In the genomic region with DNA sequence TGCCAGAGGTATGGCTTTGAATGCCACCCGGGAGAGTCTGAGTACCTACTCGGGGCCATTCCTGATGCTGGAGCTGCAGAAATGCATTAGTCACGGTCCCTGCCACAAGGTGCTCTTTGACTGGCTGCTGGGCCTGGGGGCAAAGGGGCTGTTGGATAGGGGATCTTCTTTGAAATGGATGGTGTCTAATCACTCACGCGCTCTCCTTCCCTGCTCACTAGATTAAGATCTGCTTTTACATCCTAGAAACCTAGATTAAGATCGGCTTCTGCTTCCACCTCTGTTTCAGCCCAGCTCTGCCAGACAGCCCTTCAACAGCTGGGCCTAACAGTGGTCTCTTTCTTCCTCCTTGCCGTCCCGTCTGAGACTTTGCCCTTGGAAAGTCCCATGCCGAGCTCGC, we compare ENCODE assay signal across 19 cellular contexts. TPM values are rescaled to one million over a fixed set of nuclear protein-coding genes. Genes with fewer than 3 reads are reported as not detected.
DNase-seq lines count a peak whose midpoint lies in the region; ATAC-seq and TF ChIP-seq lines count a peak whose summit lies in the region.
"Had no signal": no experiment of that assay in that cellular context is flagged by ENCODE, and none has a peak within 500 bp of the region (broad histone marks: within the 10 kb centered on the region; RNA-seq: fewer than 3 reads in every experiment).

No MANE protein-coding gene starts in this region.

- peaks cover 14% of the 10 kb centered on the region for H3K27me3 Mint-ChIP-seq in nephron progenitor cell (ENCODE audit: low read depth, poor library complexity)

- H3K4me1 ChIP-seq in HEK293 (ENCODE audit: control insufficient read depth, insufficient read depth, low read length) (0 out of 2 replicates have a peak, but pooled peaks cover 4% of the 10 kb centered on the region), foreskin keratinocyte (no peaks in the 10 kb centered on the region), tibial nerve (peaks cover 0 to under 1% (median 0%) of the 10 kb centered on the region in 4 donors)
- H3K4me1 ChIP-seq: BLaER1 treated with 17β-estradiol and CSF1 and Interleukin-3, amounts not matched to agents 10 nM and 100 nM had no signal

- POLR2A ChIA-PET in HEK293 (lab: Yijun Ruan, JAX): interaction anchor here (0.6 kb wide), 1 partner anchor 62 kb away, joined by 4 read pairs; no protein-coding TSS in a partner anchor

- H3K4me1 Mint-ChIP-seq in nephron progenitor cell: peaks cover 90% of the 10 kb centered on the region
- H3K4me1 Mint-ChIP-seq: CD4-positive, CD25-positive, alpha-beta regulatory T cell had no signal

- peak; percentile 21 for ATAC-seq in foreskin keratinocyte

- H3K27ac ChIP-seq in HEK293 (ENCODE audit: extremely low read depth, low read depth, low read length): no peak overlapping the region
- no peak overlapping the region for H3K27ac ChIP-seq in foreskin keratinocyte
- no peak overlapping the region for H3K27ac ChIP-seq in tibial nerve
- H3K27ac ChIP-seq: BLaER1 treated with 17β-estradiol and CSF1 and Interleukin-3, amounts not matched to agents 10 nM and 100 nM had no signal

- H3K27ac Mint-ChIP-seq in nephron progenitor cell: peak overlapping the region; percentile 1

- H3K27me3 ChIP-seq in foreskin keratinocyte (peaks cover 82% of the 10 kb centered on the region), tibial nerve (peaks cover 0 to 89% of the 10 kb centered on the region in 2 donors)
- H3K27me3 ChIP-seq: BLaER1 treated with 17β-estradiol and CSF1 and Interleukin-3, amounts not matched to agents 10 nM and 100 nM had no signal

- H3K36me3 ChIP-seq in HEK293 (ENCODE audit: control insufficient read depth in 2 of 2, insufficient read depth in 1 of 2, low read length in 2 of 2): peaks cover 0 to 6% of the 10 kb centered on the region in 2 experiments; a peak in 1 of 3 replicates
- no peaks in the 10 kb centered on the region for H3K36me3 ChIP-seq in tibial nerve
- H3K36me3 ChIP-seq: BLaER1 treated with 17β-estradiol and CSF1 and Interleukin-3, amounts not matched to agents 10 nM and 100 nM had no signal

- H3K9me3 ChIP-seq in HEK293 (ENCODE audit: control insufficient read depth, insufficient read depth, low read depth, low read length) (no peaks in the 10 kb centered on the region), tibial nerve (no peaks in the 10 kb centered on the region)
- H3K9me3 ChIP-seq: BLaER1 treated with 17β-estradiol and CSF1 and Interleukin-3, amounts not matched to agents 10 nM and 100 nM had no signal

- no peak for TF ChIP-seq EP300 in tibial nerve (IDR thresholded peaks at IDR 0.05)

- TF ChIP-seq CTCF in HEK293 (tag by site-specific recombination; IDR thresholded peaks at IDR 0.05) (no peak), foreskin keratinocyte (conservative IDR thresholded peaks at IDR 0.05) (no peak), nephron progenitor cell (IDR thresholded peaks at IDR 0.05) (no peak), tibial nerve (IDR thresholded peaks at IDR 0.05) (no peak)

- H3K9me3 Mint-ChIP-seq in nephron progenitor cell: no peaks in the 10 kb centered on the region

- H3K4me3 ChIP-seq in HEK293 (ENCODE audit: low read depth, low read length) (no peak overlapping the region), tibial nerve (no peak overlapping the region)
- H3K4me3 ChIP-seq: BLaER1 treated with 17β-estradiol and CSF1 and Interleukin-3, amounts not matched to agents 10 nM and 100 nM had no signal

- CTCF ChIA-PET in HEK293 (lab: Yijun Ruan, JAX): interaction anchor here (1.6 to 1.7 kb wide), 2 partner anchors 13 to 70 kb away, joined by 4 to 5 read pairs; no protein-coding TSS in a partner anchor

- peak; percentile 6 for DNase-seq in COLO829 (ENCODE audit: low spot score)
- no peak for DNase-seq in foreskin keratinocyte
- DNase-seq in nephron progenitor cell: no peak
- no peak for DNase-seq in DMS53 (lab: John Stamatoyannopoulos, UW)
- DNase-seq in amniotic stem cell (lab: John Stamatoyannopoulos, UW): no peak
- no peak for DNase-seq in NCI-H187 treated with DMSO at 0.1 percent for 48 hours (lab: John Stamatoyannopoulos, UW)
- no peak for DNase-seq in tibial nerve (ENCODE audit: low spot score in 2 of 2)
- DNase-seq: ACHN; Calu3; CD4-positive, CD25-positive, alpha-beta regulatory T cell; DMS79 treated with DMSO at 0.1 percent for 48 hours; EL; GDM1; H7; IMR-90 had no signal

- 39 to 40% methylated on average over 10 of the region's 10 CpGs for whole genome bisulfite sequencing in tibial nerve, 2 donors

- H3K4me3 Mint-ChIP-seq in nephron progenitor cell: peak overlapping the region; percentile 66
- H3K4me3 Mint-ChIP-seq: CD4-positive, CD25-positive, alpha-beta regulatory T cell had no signal

- peaks cover 40% of the 10 kb centered on the region for H3K36me3 Mint-ChIP-seq in nephron progenitor cell (ENCODE audit: low read depth)
- H3K36me3 Mint-ChIP-seq: CD4-positive, CD25-positive, alpha-beta regulatory T cell had no signal

- TF ChIP-seq POLR2A in tibial nerve (IDR thresholded peaks at IDR 0.05): no peak

TF ChIP-seq in HEK293, 187 proteins besides CTCF, POLR2A, EP300 and RAD21:
- no peak for TF ChIP-seq ZNF623 (tag by site-specific recombination; IDR thresholded peaks at IDR 0.05)
- TF ChIP-seq ZBTB17 (tag by site-specific recombination; IDR thresholded peaks at IDR 0.05): 0 out of 2 replicates have a peak, but pooled peaks have one; percentile 11

RNA-seq across cellular contexts. Expression of a gene that starts 57.2 kb away (rescaled TPM):
- total RNA-seq in foreskin keratinocyte: not detected in 2 replicates
- polyA plus RNA-seq in foreskin keratinocyte: not detected in 2 replicates
- not detected for total RNA-seq in tibial nerve
- total RNA-seq: A172; Calu3; CD4-positive, CD25-positive, alpha-beta regulatory T cell; HT-29; IMR-90 had no signal
- polyA plus RNA-seq: IMR-90 had no signal
